Comparison of ENCODE assay signal across 31 cellular contexts in the genomic region with DNA sequence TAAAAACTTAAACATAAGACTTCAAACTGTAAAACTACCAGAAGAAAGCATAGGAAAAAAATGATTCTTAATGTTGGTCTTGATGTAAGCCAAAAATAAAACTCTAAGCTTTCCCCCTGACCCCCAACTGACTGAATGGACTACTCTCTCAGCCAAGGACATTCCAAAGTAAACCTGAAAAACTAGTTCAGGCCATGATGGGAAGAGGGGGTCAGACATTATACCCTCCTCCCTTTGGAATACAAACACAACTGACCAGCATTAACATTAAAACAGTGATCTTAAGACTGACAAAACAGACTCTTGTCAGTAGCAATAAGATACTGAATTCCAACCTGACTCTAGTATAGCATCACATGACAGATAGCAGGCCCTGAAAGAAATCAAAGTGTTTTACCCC. TPM values are rescaled to one million over a fixed set of nuclear protein-coding genes. Genes with fewer than 3 reads are reported as not detected.
"Had no signal": no experiment of that assay in that cellular context is flagged by ENCODE, and none has a peak within 500 bp of the region (broad histone marks: within the 10 kb centered on the region; RNA-seq: fewer than 3 reads in every experiment).

No MANE protein-coding gene starts in this region.

- H3K4me3 Mint-ChIP-seq: immature natural killer cell; memory B cell; natural killer cell; stimulated activated memory B cell treated with anti-CD40 and anti-IgM and Interleukin-4, amounts not matched to agents 10 μg/mL and 1 μg/mL and 100 μg/mL, for 72 hours had no signal

- DNase-seq: dermis blood vessel endothelial cell; effector memory CD4-positive, alpha-beta T cell; foreskin keratinocyte; heart left ventricle; immature natural killer cell; islet precursor cell; kidney glomerular epithelial cell; left colon; left ventricle myocardium superior; natural killer cell; occipital lobe; ovary; posterior cingulate gyrus; psoas muscle; right cardiac atrium; sigmoid colon; stimulated activated CD4-positive, alpha-beta T cell treated with anti-CD3 and anti-CD28 coated beads, Interleukin-4, amount 100 ng/mL, for 4 hours; stimulated activated naive CD8-positive, alpha-beta T cell treated with anti-CD3 and anti-CD28 coated beads, Interleukin-15, Interleukin-2, amounts not matched to agents 100 U/mL and 50 U/mL, for 24 hours; substantia nigra; upper lobe of left lung had no signal

- H3K4me3 ChIP-seq: coronary artery, esophagus muscularis mucosa, gastroesophageal sphincter, heart left ventricle, hepatocyte, lung, ovary, psoas muscle, sigmoid colon, thoracic aorta, tibial nerve, upper lobe of left lung had no signal

- H3K27me3 Mint-ChIP-seq: memory B cell; stimulated activated memory B cell treated with anti-CD40 and anti-IgM and Interleukin-4, amounts not matched to agents 10 μg/mL and 1 μg/mL and 100 μg/mL, for 72 hours had no signal

- H3K9me3 Mint-ChIP-seq: immature natural killer cell, natural killer cell had no signal

- H3K4me1 ChIP-seq: esophagus muscularis mucosa, foreskin keratinocyte, gastroesophageal sphincter, heart left ventricle, psoas muscle, sigmoid colon, tibial nerve, upper lobe of left lung had no signal

- H3K36me3 Mint-ChIP-seq: natural killer cell had no signal

- H3K27me3 ChIP-seq: esophagus muscularis mucosa, foreskin keratinocyte, gastroesophageal sphincter, heart left ventricle, hepatocyte, ovary, sigmoid colon, tibial nerve, upper lobe of left lung had no signal

- H3K9me3 ChIP-seq: esophagus muscularis mucosa, gastroesophageal sphincter, heart left ventricle, ovary, psoas muscle, sigmoid colon, thoracic aorta, tibial nerve, upper lobe of left lung had no signal

- H3K79me2 ChIP-seq: hepatocyte had no signal

- H3K4me1 Mint-ChIP-seq: immature natural killer cell; memory B cell; natural killer cell; stimulated activated memory B cell treated with anti-CD40 and anti-IgM and Interleukin-4, amounts not matched to agents 10 μg/mL and 1 μg/mL and 100 μg/mL, for 72 hours had no signal

- H3K27ac ChIP-seq: coronary artery, esophagus muscularis mucosa, foreskin keratinocyte, gastroesophageal sphincter, heart left ventricle, hepatocyte, ovary, psoas muscle, sigmoid colon, thoracic aorta, tibial nerve, upper lobe of left lung had no signal

- H3K27ac Mint-ChIP-seq: immature natural killer cell; memory B cell; natural killer cell; stimulated activated memory B cell treated with anti-CD40 and anti-IgM and Interleukin-4, amounts not matched to agents 10 μg/mL and 1 μg/mL and 100 μg/mL, for 72 hours had no signal

- ATAC-seq: foreskin keratinocyte; gastroesophageal sphincter; heart left ventricle; left colon; left ventricle myocardium superior; natural killer cell; psoas muscle; right cardiac atrium; stimulated activated memory B cell treated with anti-CD40 and anti-IgM and Interleukin-4, amounts not matched to agents 10 μg/mL and 1 μg/mL and 100 μg/mL, for 72 hours; stimulated activated naive CD8-positive, alpha-beta T cell treated with anti-CD3 and anti-CD28 coated beads, Interleukin-15, Interleukin-2, amounts not matched to agents 100 U/mL and 50 U/mL, for 24 hours had no signal

- FAIRE-seq: endothelial cell of umbilical vein, urothelium cell line had no signal

- H2AFZ ChIP-seq: hepatocyte had no signal

- H3K36me3 ChIP-seq: esophagus muscularis mucosa, gastroesophageal sphincter, heart left ventricle, ovary, sigmoid colon, thoracic aorta, tibial nerve, upper lobe of left lung had no signal

- H3K4me2 ChIP-seq: hepatocyte had no signal

RNA-seq across cellular contexts. Expression of gene LRGUK, which starts 13.5 kb away (rescaled TPM):
- polyA plus RNA-seq: hepatocyte, immature natural killer cell, right cardiac atrium had no signal
